8 cellular contexts compared by ENCODE assay signal in the genomic region with DNA sequence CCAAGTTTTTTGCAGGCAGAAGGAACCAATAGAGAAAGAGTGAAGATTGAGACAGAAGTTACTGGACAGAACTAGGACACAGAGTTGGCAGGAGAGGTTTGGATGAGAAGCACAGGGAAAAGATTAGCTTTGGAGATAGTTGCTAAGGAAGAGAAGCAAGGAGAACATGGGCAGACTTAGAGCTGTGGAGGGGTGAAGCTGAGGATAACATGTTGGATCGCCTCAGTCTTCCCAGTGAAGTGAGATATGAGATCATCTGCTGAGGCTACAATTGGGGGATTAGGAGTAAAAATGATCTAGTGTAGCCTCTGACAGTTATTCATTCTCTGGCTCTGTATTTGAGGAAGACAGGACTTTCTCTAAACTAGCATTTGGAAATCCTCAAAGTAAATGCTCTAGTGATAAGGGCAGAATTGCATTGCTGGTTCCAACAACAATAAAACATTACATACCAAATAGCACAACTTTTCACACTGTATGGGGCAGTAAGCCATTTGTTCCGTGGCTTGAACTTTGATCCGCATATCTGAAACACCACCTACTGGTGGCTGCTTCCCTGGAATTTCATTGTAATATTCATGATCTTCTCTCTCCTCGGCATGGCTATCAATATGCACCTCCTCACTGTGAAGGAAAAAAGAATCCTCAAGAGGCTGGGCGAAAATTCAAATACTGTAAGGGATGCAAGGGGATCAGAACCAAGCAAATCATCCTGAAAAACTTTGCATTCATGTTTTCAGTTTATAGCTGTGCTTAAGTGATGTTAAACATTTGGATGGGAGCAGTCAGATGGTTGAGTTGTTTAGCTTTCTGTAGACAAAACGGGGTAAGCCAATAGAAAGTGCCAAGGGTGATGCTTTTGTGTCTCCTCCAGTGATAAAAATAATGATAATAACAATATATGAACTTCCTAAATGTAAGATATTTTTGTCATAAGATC. TPM values are rescaled to one million over a fixed set of nuclear protein-coding genes. Genes with fewer than 3 reads are reported as not detected.
A peak's percentile ranks its signal among the peaks of the same experiment; 100 is the strongest.
DNase-seq lines count a peak whose midpoint lies in the region; ATAC-seq and TF ChIP-seq lines count a peak whose summit lies in the region.

No MANE protein-coding gene starts in this region.

- H2BK120ac ChIP-seq in mesenchymal stem cell (ENCODE audit: low read depth, low read length) = no peak overlapping the region

- WGBS in mesenchymal stem cell = 48% methylated on average over 4 of the region's 6 CpGs

- no peak overlapping the region for H4K91ac ChIP-seq in mesenchymal stem cell (ENCODE audit: low read length)

- H3K14ac ChIP-seq in mesenchymal stem cell (ENCODE audit: low read length in 2 of 2) = no peak overlapping the region

- H2BK15ac ChIP-seq in mesenchymal stem cell (ENCODE audit: low read depth, poor library complexity, severe bottlenecking) = no peak overlapping the region

- H3K23ac ChIP-seq in mesenchymal stem cell (ENCODE audit: low read length in 2 of 2) = no peak overlapping the region

- H3K4me3 ChIP-seq in LNCaP clone FGC (ENCODE audit: low read depth, low read length) (no peak overlapping the region), brain microvascular endothelial cell (ENCODE audit: low read depth, low read length) (no peak overlapping the region), mesenchymal stem cell (ENCODE audit: insufficient read depth in 1 of 2, low read depth in 1 of 2, low read length in 2 of 2) (peak overlapping the region in 1 of 2 experiments; percentile 47)

- no peak overlapping the region for H2AFZ ChIP-seq in mesenchymal stem cell (ENCODE audit: low read depth, low read length)

- no peak overlapping the region for H3K4me2 ChIP-seq in mesenchymal stem cell (ENCODE audit: low read length, poor library complexity, severe bottlenecking)

- no peak overlapping the region for H2BK5ac ChIP-seq in mesenchymal stem cell (ENCODE audit: low read depth, low read length, poor library complexity, severe bottlenecking)

- ATAC-seq in GM18502 (IDR thresholded peaks at IDR 0.05; ENCODE audit: poor library complexity, unreplicated experiment) (no peak), T-helper 17 cell (no peak), HG03439 (IDR thresholded peaks at IDR 0.05; ENCODE audit: unreplicated experiment) (no peak)

- H3K18ac ChIP-seq in mesenchymal stem cell (ENCODE audit: low read depth in 1 of 2, low read length in 2 of 2) = peak overlapping the region in 1 of 2 experiments; percentile 62

- peak overlapping the region; percentile 76 for H3K9ac ChIP-seq in mesenchymal stem cell (ENCODE audit: low read length)

- peaks cover 32% of the 10 kb centered on the region for H3K27me3 Mint-ChIP-seq in T-helper 17 cell
- H3K27me3 Mint-ChIP-seq in activated T-cell treated with anti-CD3 and anti-CD28 coated beads, Interleukin-2, amount 50 U/mL, for 24 hours = peaks cover 16% of the 10 kb centered on the region

- no peak overlapping the region for H2BK12ac ChIP-seq in mesenchymal stem cell (ENCODE audit: low read length in 2 of 2)

- DNase-seq in COLO829 (ENCODE audit: low spot score) (peak; percentile 22), LNCaP clone FGC (ENCODE audit: low read depth) (no peak), brain microvascular endothelial cell (peak; percentile 56), mesenchymal stem cell (peak; percentile 60), T-helper 17 cell (no peak)
- no peak for DNase-seq in activated T-cell treated with anti-CD3 and anti-CD28 coated beads, Interleukin-2, amount 50 U/mL, for 24 hours

- in situ Hi-C loops in brain microvascular endothelial cell (cut with HindIII; ENCODE audit: low pct_ligation_motif_present, low sequenced_read_pairs) = no loop called here

- H3K36me3 ChIP-seq in brain microvascular endothelial cell (replicated peaks) = no peaks in the 10 kb centered on the region
- H3K36me3 ChIP-seq in mesenchymal stem cell (ENCODE audit: control insufficient read depth in 1 of 2, insufficient read depth in 2 of 2, low read depth in 1 of 2, low read length in 2 of 2) = no peaks in the 10 kb centered on the region

- H4K8ac ChIP-seq in mesenchymal stem cell (ENCODE audit: low read length) = peak overlapping the region; percentile 69

- H3K9me3 Mint-ChIP-seq in activated T-cell treated with anti-CD3 and anti-CD28 coated beads, Interleukin-2, amount 50 U/mL, for 24 hours = no peaks in the 10 kb centered on the region

- H3K79me1 ChIP-seq in mesenchymal stem cell (replicated peaks; ENCODE audit: low read length, poor library complexity, severe bottlenecking) = no peaks in the 10 kb centered on the region

- peak; percentile 75 for TF ChIP-seq CTCF in LNCaP clone FGC (IDR thresholded peaks at IDR 0.05; ENCODE audit: control insufficient read depth, extremely low read depth, insufficient read depth)
- peak; percentile 70 for TF ChIP-seq CTCF in brain microvascular endothelial cell (IDR thresholded peaks at IDR 0.05; ENCODE audit: low read depth, low read length, missing control alignments)

- peak overlapping the region; percentile 64 for H2AK5ac ChIP-seq in mesenchymal stem cell (ENCODE audit: low read length, severe bottlenecking)

- H3K36me3 Mint-ChIP-seq in T-helper 17 cell (ENCODE audit: low read depth) = peaks cover 3% of the 10 kb centered on the region
- no peaks in the 10 kb centered on the region for H3K36me3 Mint-ChIP-seq in activated T-cell treated with anti-CD3 and anti-CD28 coated beads, Interleukin-2, amount 50 U/mL, for 24 hours (ENCODE audit: low read depth)

- H3K27ac Mint-ChIP-seq in T-helper 17 cell = no peak overlapping the region
- no peak overlapping the region for H3K27ac Mint-ChIP-seq in activated T-cell treated with anti-CD3 and anti-CD28 coated beads, Interleukin-2, amount 50 U/mL, for 24 hours

- no peak overlapping the region for H3K4ac ChIP-seq in mesenchymal stem cell (ENCODE audit: low read depth in 1 of 2, low read length in 2 of 2)

- H3K9me3 ChIP-seq in mesenchymal stem cell (ENCODE audit: control insufficient read depth, low read length) (no peaks in the 10 kb centered on the region), T-helper 17 cell (ENCODE audit: control insufficient read depth, low read length, poor library complexity, severe bottlenecking) (no peaks in the 10 kb centered on the region)

- peaks cover 1% of the 10 kb centered on the region for H3K4me1 ChIP-seq in mesenchymal stem cell (ENCODE audit: control insufficient read depth, insufficient read depth, low read depth, low read length)

- no peak overlapping the region for H3K4me3 Mint-ChIP-seq in T-helper 17 cell
- no peak overlapping the region for H3K4me3 Mint-ChIP-seq in activated T-cell treated with anti-CD3 and anti-CD28 coated beads, Interleukin-2, amount 50 U/mL, for 24 hours

- peak overlapping the region; percentile 36 for H3K27ac ChIP-seq in brain microvascular endothelial cell
- H3K27ac ChIP-seq in mesenchymal stem cell (ENCODE audit: low read length, poor library complexity, severe bottlenecking) = peak overlapping the region; percentile 13

- H3K4me1 Mint-ChIP-seq in T-helper 17 cell = no peaks in the 10 kb centered on the region
- peaks cover 6% of the 10 kb centered on the region for H3K4me1 Mint-ChIP-seq in activated T-cell treated with anti-CD3 and anti-CD28 coated beads, Interleukin-2, amount 50 U/mL, for 24 hours (ENCODE audit: low read depth)

- no peaks in the 10 kb centered on the region for H3K27me3 ChIP-seq in brain microvascular endothelial cell (replicated peaks)
- H3K27me3 ChIP-seq in mesenchymal stem cell (ENCODE audit: control insufficient read depth in 1 of 2, insufficient read depth in 1 of 2, low read length in 2 of 2) = no peaks in the 10 kb centered on the region

RNA-seq across cellular contexts. Expression of a gene that starts 22.2 kb away (rescaled TPM):
- 264 TPM for polyA plus RNA-seq in mesenchymal stem cell (2013, experiment 1 of 2)
- 277 TPM for polyA plus RNA-seq in mesenchymal stem cell (2013, experiment 2 of 2)
- 10 to 100 TPM; 67.6 to 68.8 TPM for total RNA-seq in T-helper 17 cell

RNA-seq across cellular contexts. Expression of a gene that starts 44.9 kb away (rescaled TPM):
- 2.8 TPM for polyA plus RNA-seq in mesenchymal stem cell (2013, experiment 1 of 2)
- 2.5 TPM for polyA plus RNA-seq in mesenchymal stem cell (2013, experiment 2 of 2)
- 10 to 100 TPM in 1 of 2 donors, 1 to 10 TPM in 1; 8.5 to 14.8 TPM for total RNA-seq in T-helper 17 cell

Comparison
In these comparisons a context has a peak if more than half of its experiments do, and no peak if none do; other contexts are left out.
1. DNase-seq: peak in COLO829 (single experiment), brain microvascular endothelial cell (single experiment) and mesenchymal stem cell (single experiment); none in LNCaP clone FGC (single experiment), T-helper 17 cell (0 of 3) and activated T-cell treated with anti-CD3 and anti-CD28 coated beads, Interleukin-2, amount 50 U/mL, for 24 hours (single experiment).